Comparison of ENCODE assay signal across 8 cellular contexts in the genomic region with DNA sequence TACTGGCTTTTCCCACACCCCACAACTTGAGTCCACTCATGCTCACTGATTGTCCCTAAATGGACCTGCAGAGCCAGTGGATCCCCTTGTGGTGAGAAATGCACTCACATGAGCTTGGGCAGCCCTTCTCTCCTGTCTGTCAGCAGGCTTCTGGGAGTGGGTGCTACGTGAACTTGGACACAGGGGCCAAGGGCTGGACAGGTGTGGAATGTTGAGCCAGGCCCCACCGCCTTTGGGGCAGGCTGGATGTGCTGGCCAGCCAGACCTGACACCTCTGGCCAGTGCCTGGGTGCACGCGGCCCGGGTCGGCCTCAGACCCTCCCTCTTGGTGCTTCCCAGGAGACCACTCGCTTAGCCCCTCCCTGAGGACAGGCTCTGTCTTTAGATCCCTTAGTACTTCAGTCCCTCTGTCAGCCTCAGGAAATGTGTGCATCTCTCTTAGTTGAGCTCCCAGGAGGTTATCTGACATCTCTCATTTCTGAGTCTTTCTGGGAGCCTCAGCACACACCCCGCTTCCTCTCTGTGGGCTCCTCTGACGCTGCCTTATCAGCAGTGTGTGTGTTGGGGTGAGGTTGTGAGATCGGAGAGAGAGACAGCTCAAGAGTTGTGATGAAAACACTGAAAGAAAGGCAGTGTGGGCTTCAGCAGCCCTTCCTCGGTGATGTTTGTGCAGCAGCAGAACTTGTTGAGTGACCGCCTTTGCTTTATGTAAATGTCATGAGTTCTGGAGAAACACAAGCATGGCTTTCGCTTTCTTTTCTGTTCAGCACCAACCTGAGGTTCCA.
DNase-seq lines count a peak whose midpoint lies in the region; ATAC-seq and TF ChIP-seq lines count a peak whose summit lies in the region.

No MANE protein-coding gene starts in this region.

- peaks cover 3% of the 10 kb centered on the region for H3K36me3 Mint-ChIP-seq in activated CD4-positive, alpha-beta T cell treated with anti-CD3 and anti-CD28 coated beads for 36 hours (ENCODE audit: low read depth)
- no peaks in the 10 kb centered on the region for H3K36me3 Mint-ChIP-seq in endodermal cell (ENCODE audit: low read depth)

- no peaks in the 10 kb centered on the region for H3K36me3 ChIP-seq in endodermal cell (ENCODE audit: control insufficient read depth, insufficient read depth, low read length)
- H3K36me3 ChIP-seq in spleen, result no peaks in the 10 kb centered on the region

- H3K4me1 ChIP-seq in endodermal cell (ENCODE audit: control insufficient read depth, insufficient read depth, low read length), result peaks cover 3% of the 10 kb centered on the region
- H3K4me1 ChIP-seq in spleen, result peaks cover 28 to 59% (median 46%) of the 10 kb centered on the region in 6 donors

- DNase-seq in AG10803 (ENCODE audit: low read depth) (no peak), endodermal cell (peak; percentile 86), spleen (peak; percentile 84), NCI-H524 treated with DMSO at 0.1 percent for 48 hours (lab: John Stamatoyannopoulos, UW) (no peak), NCI-H2029 treated with DMSO at 0.1 percent for 48 hours (lab: John Stamatoyannopoulos, UW) (no peak)
- peak; percentile 79 for DNase-seq in activated CD4-positive, alpha-beta T cell treated with anti-CD3 and anti-CD28 coated beads for 36 hours

- TF ChIP-seq CTCF in AG10803 (conservative IDR thresholded peaks at IDR 0.05; ENCODE audit: low read length) (peak; percentile 18), endodermal cell (conservative IDR thresholded peaks at IDR 0.05) (peak; percentile 73), spleen (IDR thresholded peaks at IDR 0.05 in 8 of 11, conservative IDR thresholded peaks at IDR 0.05 in 3 of 11) (peak in 9 of 11 experiments; percentile 13 to 58 (median 43))

- H3K27ac ChIP-seq in endodermal cell (ENCODE audit: low read depth, low read length), result no peak overlapping the region
- H3K27ac ChIP-seq in spleen, result peak overlapping the region; percentile 66 to 95 (median 84)

- WGBS in endodermal cell (ENCODE audit: insufficient coverage in 1 of 2, insufficient read length in 1 of 2), 2 experiments, result 91 to 93% methylated on average over 10 to 13 of the region's 13 CpGs
- 29 to 40% (median 36%) methylated on average over 10 to 13 of the region's 13 CpGs for WGBS in spleen, 5 donors

- CTCF ChIA-PET in activated CD4-positive, alpha-beta T cell treated with anti-CD3 and anti-CD28 coated beads for 36 hours (lab: Charles Lee), result interaction anchor here (0.7 to 4.8 kb wide), 7 partner anchors 10 to 70 kb away, joined by 3 to 64 read pairs (median 4); no protein-coding TSS in a partner anchor

- H3K4me3 ChIP-seq in AG10803 (ENCODE audit: low read length), result no peak overlapping the region
- no peak overlapping the region for H3K4me3 ChIP-seq in endodermal cell (ENCODE audit: low read length)
- H3K4me3 ChIP-seq in spleen, result peak overlapping the region in 6 of 8 donors; percentile 3 to 50 (median 14)

- TF ChIP-seq POLR2A in GM19193 (IDR thresholded peaks at IDR 0.05; ENCODE audit: extremely low read depth, insufficient read depth, insufficient read length) (peak; percentile 47), spleen (IDR thresholded peaks at IDR 0.05) (peak in 1 of 3 donors; percentile 38)

- H3K9me3 ChIP-seq in endodermal cell (ENCODE audit: control insufficient read depth, low read length), result no peaks in the 10 kb centered on the region
- no peaks in the 10 kb centered on the region for H3K9me3 ChIP-seq in spleen

- POLR2A ChIA-PET in activated CD4-positive, alpha-beta T cell treated with anti-CD3 and anti-CD28 coated beads for 36 hours (lab: Charles Lee), result interaction anchor here (0.6 to 4.2 kb wide), 4 partner anchors 15 to 63 kb away, joined by 4 to 24 read pairs (median 12); no protein-coding TSS in a partner anchor

- ATAC-seq in HG03354 (IDR thresholded peaks at IDR 0.05; ENCODE audit: poor library complexity, severe bottlenecking, unreplicated experiment), result peak; percentile 80
- peak; percentile 85 for ATAC-seq in activated CD4-positive, alpha-beta T cell treated with anti-CD3 and anti-CD28 coated beads for 36 hours

- H3K9me3 Mint-ChIP-seq in activated CD4-positive, alpha-beta T cell treated with anti-CD3 and anti-CD28 coated beads for 36 hours (ENCODE audit: low read depth), result no peaks in the 10 kb centered on the region
- H3K9me3 Mint-ChIP-seq in endodermal cell, result no peaks in the 10 kb centered on the region

- peaks cover 52% of the 10 kb centered on the region for H3K4me1 Mint-ChIP-seq in activated CD4-positive, alpha-beta T cell treated with anti-CD3 and anti-CD28 coated beads for 36 hours
- H3K4me1 Mint-ChIP-seq in endodermal cell, result peaks cover 13% of the 10 kb centered on the region

- H3K27me3 ChIP-seq in endodermal cell (ENCODE audit: control insufficient read depth, insufficient read depth, low read length, poor library complexity, severe bottlenecking) (no peaks in the 10 kb centered on the region), spleen (replicated peaks in 1 of 7) (no peaks in the 10 kb centered on the region)

- no peak overlapping the region for H3K9ac ChIP-seq in endodermal cell (ENCODE audit: extremely low read depth, low read length, poor library complexity, severe bottlenecking)

- peak overlapping the region; percentile 100 for H3K27ac Mint-ChIP-seq in activated CD4-positive, alpha-beta T cell treated with anti-CD3 and anti-CD28 coated beads for 36 hours
- peak overlapping the region; percentile 80 for H3K27ac Mint-ChIP-seq in endodermal cell

- intact Hi-C loops in activated CD4-positive, alpha-beta T cell treated with anti-CD3 and anti-CD28 coated beads for 36 hours (cut with DNase I, micrococcal nuclease), result loop anchor here (1.0 to 5.0 kb wide), 7 partner anchors 14 to 196 kb away; a partner anchor contains a TSS
- intact Hi-C loops in spleen (cut with DNase I; ENCODE audit: low total_unique reads), result no loop called here

- no peaks in the 10 kb centered on the region for H3K27me3 Mint-ChIP-seq in activated CD4-positive, alpha-beta T cell treated with anti-CD3 and anti-CD28 coated beads for 36 hours
- H3K27me3 Mint-ChIP-seq in endodermal cell (ENCODE audit: insufficient read depth), result no peaks in the 10 kb centered on the region

- peak overlapping the region; percentile 84 for H3K4me3 Mint-ChIP-seq in activated CD4-positive, alpha-beta T cell treated with anti-CD3 and anti-CD28 coated beads for 36 hours
- no peak overlapping the region for H3K4me3 Mint-ChIP-seq in endodermal cell

Comparison
In these comparisons a context has a peak if more than half of its experiments do, and no peak if none do; other contexts are left out.
1. DNase-seq: peak in activated CD4-positive, alpha-beta T cell treated with anti-CD3 and anti-CD28 coated beads for 36 hours (single experiment), endodermal cell (single experiment) and spleen (single experiment); none in AG10803 (single experiment), NCI-H524 treated with DMSO at 0.1 percent for 48 hours (single experiment) and NCI-H2029 treated with DMSO at 0.1 percent for 48 hours (single experiment).
2. H3K4me3 ChIP-seq: peak in spleen (6 of 8); none in AG10803 (single experiment) and endodermal cell (single experiment).
3. CTCF ChIP-seq: peak in every context shown above with its lines; median percentile 73 in endodermal cell; 43 in spleen; 18 in AG10803.